ENCODE assay signal across 8 cellular contexts in the genomic region with DNA sequence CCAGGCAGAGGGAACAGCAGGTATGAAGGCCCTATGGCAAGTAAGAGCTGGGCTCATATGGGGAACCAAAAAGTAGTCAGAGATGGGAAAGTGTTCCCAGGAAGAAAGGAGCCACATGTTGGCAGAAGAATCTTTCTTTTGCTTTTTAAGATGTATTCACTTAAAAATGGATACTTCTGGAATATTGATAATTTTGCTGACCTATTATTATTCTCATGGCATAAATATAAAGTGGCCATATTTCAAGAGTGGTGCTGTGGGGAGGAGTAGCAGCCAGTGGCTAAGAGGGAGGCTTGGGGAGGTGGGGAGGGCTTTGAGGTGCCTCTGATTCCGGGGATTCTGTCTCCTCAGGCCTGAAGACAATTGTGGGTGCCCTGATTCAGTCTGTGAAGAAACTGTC.
"Had no signal": no experiment of that assay in that cellular context is flagged by ENCODE, and none has a peak within 500 bp of the region (broad histone marks: within the 10 kb centered on the region; RNA-seq: fewer than 3 reads in every experiment).

No MANE protein-coding gene starts in this region.

- H3K4me2 ChIP-seq: KMS-11 had no signal

- H3K9me3 Mint-ChIP-seq: IgD-negative memory B cell had no signal

- DNase-seq: IMR-90, Karpas-422, KBM-7, KG1 had no signal

- H3K4me1 Mint-ChIP-seq: IgD-negative memory B cell had no signal

- H3K27ac ChIP-seq: HL-60, KMS-11 had no signal

- H3K4me3 Mint-ChIP-seq: IgD-negative memory B cell had no signal

- H3K9ac ChIP-seq: KMS-11 had no signal

- FAIRE-seq: HTR-8/SVneo had no signal
